In genomic region chr7:98531717-98532116, GRCh38 we compare ENCODE assay signal across 1 cellular context.
TF ChIP-seq lines count a peak whose summit lies in the region.

No MANE protein-coding gene starts in this region.

TF ChIP-seq in HepG2, 621 proteins besides CTCF, POLR2A, EP300 and RAD21 (continued from another document):
- TF ChIP-seq EZH2 (conservative IDR thresholded peaks at IDR 0.05; ENCODE audit: low read depth, low read length) (no peak), ZNF296 (CRISPR knock-in tag; conservative IDR thresholded peaks at IDR 0.05) (no peak), ZNF567 (CRISPR knock-in tag; IDR thresholded peaks at IDR 0.05; ENCODE audit: borderline replicate concordance) (no peak), TMF1 (CRISPR knock-in tag; IDR thresholded peaks at IDR 0.05; ENCODE audit: low read depth) (no peak), THAP9 (CRISPR knock-in tag; IDR thresholded peaks at IDR 0.05; ENCODE audit: borderline replicate concordance) (no peak), BORCS8-MEF2B (CRISPR knock-in tag; IDR thresholded peaks at IDR 0.05) (no peak), ZSCAN31 (CRISPR knock-in tag; IDR thresholded peaks at IDR 0.05; ENCODE audit: low read depth) (no peak), SNAPC4 (CRISPR knock-in tag; IDR thresholded peaks at IDR 0.05) (no peak), NFYB (CRISPR knock-in tag; IDR thresholded peaks at IDR 0.05) (no peak), ZBTB10 (CRISPR knock-in tag; IDR thresholded peaks at IDR 0.05; ENCODE audit: borderline replicate concordance) (no peak)
